Comparison of ENCODE assay signal across 8 cellular contexts in genomic region chr13:33542309-33543088, GRCh38.
DNase-seq lines count a peak whose midpoint lies in the region; ATAC-seq and TF ChIP-seq lines count a peak whose summit lies in the region.

No MANE protein-coding gene starts in this region.

- peak; percentile 62 for TF ChIP-seq POLR2A in ovary (IDR thresholded peaks at IDR 0.05)

- 0 to 1% (median 1%) methylated on average over 51 to 70 of the region's 70 CpGs for WGBS in ovary, 3 donors

- peak; percentile 81 for TF ChIP-seq CTCF in GM12864 (IDR thresholded peaks at IDR 0.05; ENCODE audit: low read depth, low read length, missing control alignments)
- peak; percentile 92 to 97 (median 97) for TF ChIP-seq CTCF in ovary (IDR thresholded peaks at IDR 0.05)
- TF ChIP-seq CTCF in tibial artery (IDR thresholded peaks at IDR 0.05), result peak; percentile 87 to 88

- H3K4me1 ChIP-seq in ovary (ENCODE audit: insufficient read depth) (peaks cover 4% of the 10 kb centered on the region), tibial artery (peaks cover 0 to 46% (median 20%) of the 10 kb centered on the region in 4 donors)

- peak overlapping the region; percentile 92 to 96 for H3K27ac ChIP-seq in ovary
- peak overlapping the region; percentile 92 to 96 for H3K27ac ChIP-seq in tibial artery

- intact Hi-C loops in Right ventricle myocardium inferior (cut with DNase I), result loop anchor here (1.0 to 5.0 kb wide), 8 partner anchors 68 to 955 kb away; partner anchors contain the start of gene STARD13
- intact Hi-C loops in ovary (cut with DNase I), result loop anchor here in 2 of 4 donors (2.0 to 10.0 kb wide), 4 partner anchors 182 to 956 kb away; partner anchors contain the start of gene PDS5B (in 2 of the 2)
- intact Hi-C loops in tibial artery (cut with DNase I; ENCODE audit: low total_unique reads), result loop anchor here (10.0 kb wide), 3 partner anchors 182 to 318 kb away; no protein-coding TSS in a partner anchor

- ATAC-seq in HG02623 (IDR thresholded peaks at IDR 0.05; ENCODE audit: unreplicated experiment) (peak; percentile 81), Right ventricle myocardium inferior (peak; percentile 97)

- no peaks in the 10 kb centered on the region for H3K36me3 ChIP-seq in ovary
- no peaks in the 10 kb centered on the region for H3K36me3 ChIP-seq in tibial artery

- peak; percentile 96 for DNase-seq in GM12864 (ENCODE audit: low read depth)
- peak; percentile 96 for DNase-seq in NCI-H1105 (lab: John Stamatoyannopoulos, UW)
- DNase-seq in SKM-1 treated with dmso at 0.1 percent for 144 hours (lab: John Stamatoyannopoulos, UW; ENCODE audit: unreplicated experiment), result peak; percentile 91
- DNase-seq in activated naive CD8-positive, alpha-beta T cell treated with anti-CD3 and anti-CD28 coated beads, Interleukin-2, amount 50 U/mL, for 16 hours (ENCODE audit: low read depth, low spot score), result peak; percentile 95
- DNase-seq in Right ventricle myocardium inferior (ENCODE audit: missing footprints), result peak; percentile 99
- DNase-seq in ovary, result peak; percentile 97 to 100 (median 98)
- DNase-seq in tibial artery, result peak; percentile 98 to 99

- H3K4me3 ChIP-seq in GM12864 (ENCODE audit: low read depth, low read length), result peak overlapping the region; percentile 65
- peak overlapping the region; percentile 38 for H3K4me3 ChIP-seq in ovary
- peak overlapping the region; percentile 55 to 62 for H3K4me3 ChIP-seq in tibial artery

- peak; percentile 96 for TF ChIP-seq EP300 in ovary (IDR thresholded peaks at IDR 0.05)

- no peaks in the 10 kb centered on the region for H3K27me3 ChIP-seq in ovary
- H3K27me3 ChIP-seq in tibial artery, result no peaks in the 10 kb centered on the region

- H3K9me3 ChIP-seq in ovary (no peaks in the 10 kb centered on the region), tibial artery (no peaks in the 10 kb centered on the region)

Comparison
In these comparisons a context has a peak if more than half of its experiments do, and no peak if none do; other contexts are left out.
1. Peak in every context shown above with its lines: DNase-seq, ATAC-seq, H3K4me3 ChIP-seq and H3K27ac ChIP-seq.